ENCODE assay signal across 8 cellular contexts in the genomic region with DNA sequence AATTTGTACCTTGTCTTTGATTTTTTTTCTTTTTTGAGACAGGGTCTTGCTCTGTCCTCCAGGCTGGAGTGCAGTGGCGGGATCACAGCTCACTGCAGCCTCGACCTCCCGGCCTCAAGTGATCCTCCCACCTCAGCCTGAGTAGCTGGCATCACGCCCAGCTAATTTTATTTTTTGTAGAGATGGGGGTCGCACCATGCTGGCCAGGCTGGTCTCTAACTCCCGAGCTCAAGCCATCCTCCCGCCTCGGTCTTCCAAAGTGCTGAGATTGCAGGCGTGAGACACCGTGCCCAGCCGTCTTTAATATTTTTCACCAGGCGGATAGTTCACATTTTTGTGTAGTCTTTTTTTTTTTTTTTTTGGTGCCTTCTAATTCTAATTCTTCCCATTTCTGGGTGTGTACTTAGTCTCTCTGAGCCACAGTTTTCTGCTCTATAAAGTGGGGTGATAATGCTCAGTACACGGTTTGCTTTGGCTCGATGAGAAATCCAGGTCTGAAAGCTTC. TPM values are rescaled to one million over a fixed set of nuclear protein-coding genes. Genes with fewer than 3 reads are reported as not detected.
DNase-seq lines count a peak whose midpoint lies in the region; ATAC-seq, FAIRE-seq and TF ChIP-seq lines count a peak whose summit lies in the region.

No MANE protein-coding gene starts in this region.

- peaks cover 15% of the 10 kb centered on the region; the same call in 1 of the 2 replicates for H3K9me3 ChIP-seq in SK-N-SH
- peaks cover 0 to 11% of the 10 kb centered on the region in 2 donors for H3K9me3 ChIP-seq in kidney (ENCODE audit: control insufficient read depth in 1 of 2, low read length in 2 of 2)
- H3K9me3 ChIP-seq in stomach smooth muscle (ENCODE audit: control insufficient read depth in 2 of 2, low read length in 2 of 2), result peaks cover 0 to 2% of the 10 kb centered on the region in 2 donors

- POLR2A ChIA-PET in SK-N-SH (lab: Yijun Ruan, JAX), result interaction anchor here (0.8 to 1.3 kb wide), 3 partner anchors 16 to 455 kb away, joined by 4 to 5 read pairs (median 5); a partner anchor contains a TSS

- intact Hi-C loops in kidney (cut with DNase I), result no loop called here

- H3K9me3 Mint-ChIP-seq in activated T-helper 17 cell treated with anti-CD3 and anti-CD28 coated beads, Interleukin-2, amount 50 U/mL, for 72 hours, result peaks cover 7% of the 10 kb centered on the region

- ATAC-seq in SK-N-SH treated with all-trans-retinoic acid at 6 μM for 48 hours (no peak), GM21717 (IDR thresholded peaks at IDR 0.05; ENCODE audit: unreplicated experiment) (no peak), GM19395 (IDR thresholded peaks at IDR 0.05; ENCODE audit: unreplicated experiment) (no peak)
- no peak for ATAC-seq in activated T-helper 17 cell treated with anti-CD3 and anti-CD28 coated beads, Interleukin-2, amount 50 U/mL, for 72 hours (replicated peaks)

- H3K4me3 ChIP-seq in SK-N-SH (ENCODE audit: low read depth in 2 of 2, low read length in 1 of 2) (peak overlapping the region; percentile 76 to 96), kidney (ENCODE audit: low read length in 2 of 2) (peak overlapping the region; percentile 76 to 78), stomach smooth muscle (ENCODE audit: low read length in 2 of 2) (peak overlapping the region; percentile 92)

- peak overlapping the region; percentile 93 for H3K4me2 ChIP-seq in SK-N-SH

- no peak for TF ChIP-seq RAD21 in SK-N-SH (IDR thresholded peaks at IDR 0.05; ENCODE audit: low read length)

- peak overlapping the region in 1 of 2 experiments; percentile 65; a peak in 2 of 4 replicates for H3K27ac ChIP-seq in SK-N-SH (ENCODE audit: low read depth in 2 of 2, low read length in 1 of 2)
- H3K27ac ChIP-seq in kidney (ENCODE audit: low read depth in 2 of 2, low read length in 2 of 2), result peak overlapping the region; percentile 55 to 80
- H3K27ac ChIP-seq in stomach smooth muscle (ENCODE audit: low read length), result peak overlapping the region; percentile 53

- H4K20me1 ChIP-seq in SK-N-SH (ENCODE audit: insufficient read depth), result peaks cover 5% of the 10 kb centered on the region; the same call in 1 of the 2 replicates

- H3K27me3 Mint-ChIP-seq in activated T-helper 17 cell treated with anti-CD3 and anti-CD28 coated beads, Interleukin-2, amount 50 U/mL, for 72 hours, result no peaks in the 10 kb centered on the region

- peaks cover 50% of the 10 kb centered on the region for H3K4me1 Mint-ChIP-seq in activated T-helper 17 cell treated with anti-CD3 and anti-CD28 coated beads, Interleukin-2, amount 50 U/mL, for 72 hours

- peaks cover 56% of the 10 kb centered on the region for H3K36me3 Mint-ChIP-seq in activated T-helper 17 cell treated with anti-CD3 and anti-CD28 coated beads, Interleukin-2, amount 50 U/mL, for 72 hours (ENCODE audit: low read depth)

- peaks cover 9 to 11% of the 10 kb centered on the region in 2 experiments; a peak in 3 of 4 replicates for H3K4me1 ChIP-seq in SK-N-SH (ENCODE audit: control insufficient read depth in 1 of 2, insufficient read depth in 2 of 2, low read depth in 1 of 2, low read length in 1 of 2)
- H3K4me1 ChIP-seq in kidney (ENCODE audit: control insufficient read depth in 1 of 2, insufficient read depth in 1 of 2, low read depth in 1 of 2, low read length in 2 of 2), result peaks cover 10 to 11% of the 10 kb centered on the region in 2 donors
- peaks cover 25% of the 10 kb centered on the region for H3K4me1 ChIP-seq in stomach smooth muscle (ENCODE audit: control insufficient read depth, insufficient read depth, low read length)

- CTCF ChIA-PET in SK-N-SH (lab: Yijun Ruan, JAX), result interaction anchor here (0.9 to 1.5 kb wide), 4 partner anchors 11 to 491 kb away, joined by 3 to 4 read pairs (median 3); no protein-coding TSS in a partner anchor

- no peaks in the 10 kb centered on the region for H3K9me2 ChIP-seq in SK-N-SH

- peaks cover 43% of the 10 kb centered on the region for H3K79me2 ChIP-seq in SK-N-SH (ENCODE audit: insufficient read depth)

- H3F3A ChIP-seq in SK-N-SH (replicated peaks; ENCODE audit: insufficient read depth), result peaks cover 4% of the 10 kb centered on the region

- H3K27ac Mint-ChIP-seq in activated T-helper 17 cell treated with anti-CD3 and anti-CD28 coated beads, Interleukin-2, amount 50 U/mL, for 72 hours, result peak overlapping the region; percentile 95

- DNase-seq in SK-N-SH, result no peak
- DNase-seq in kidney, result no peak
- DNase-seq in NCI-H2107 (lab: John Stamatoyannopoulos, UW), result no peak

- FAIRE-seq in kidney (lab: Jason Lieb, UNC), result no peak

- TF ChIP-seq CTCF in SK-N-SH (IDR thresholded peaks at IDR 0.05) (no peak), kidney (IDR thresholded peaks at IDR 0.05; ENCODE audit: borderline replicate concordance, extremely low read depth, insufficient read depth) (no peak)

- WGBS in SK-N-SH (ENCODE audit: low lambda C conversion rate), result 28% methylated on average over 14 of the region's 14 CpGs

- no peak for TF ChIP-seq EP300 in SK-N-SH (IDR thresholded peaks at IDR 0.05; ENCODE audit: borderline replicate concordance in 1 of 2, low read depth in 1 of 2, low read length in 1 of 2)

- peak overlapping the region; percentile 100 for H2AFZ ChIP-seq in SK-N-SH (ENCODE audit: low read depth)

- H3K36me3 ChIP-seq in SK-N-SH (replicated peaks in 1 of 2; ENCODE audit: control insufficient read depth in 1 of 2, insufficient read depth in 2 of 2, low read length in 1 of 2) (peaks cover 2 to 34% of the 10 kb centered on the region in 2 experiments), kidney (ENCODE audit: control insufficient read depth in 1 of 2, insufficient read depth in 2 of 2, low read length in 2 of 2) (peaks cover 2 to 5% of the 10 kb centered on the region in 2 donors), stomach smooth muscle (ENCODE audit: control insufficient read depth in 2 of 2, insufficient read depth in 2 of 2, low read length in 2 of 2) (no peaks in the 10 kb centered on the region)

- H3K27me3 ChIP-seq in SK-N-SH (ENCODE audit: insufficient read depth), result no peaks in the 10 kb centered on the region
- no peaks in the 10 kb centered on the region for H3K27me3 ChIP-seq in stomach smooth muscle (ENCODE audit: control insufficient read depth in 1 of 2, insufficient read depth in 2 of 2, low read length in 2 of 2)

- H3K9ac ChIP-seq in SK-N-SH, result no peak overlapping the region
- peak overlapping the region in 1 of 2 donors; percentile 37 for H3K9ac ChIP-seq in kidney (ENCODE audit: low read length in 2 of 2)
- peak overlapping the region; percentile 20 to 36 for H3K9ac ChIP-seq in stomach smooth muscle (ENCODE audit: low read length in 2 of 2)

- peak overlapping the region; percentile 94 for H3K4me3 Mint-ChIP-seq in activated T-helper 17 cell treated with anti-CD3 and anti-CD28 coated beads, Interleukin-2, amount 50 U/mL, for 72 hours

TF ChIP-seq in SK-N-SH, 30 proteins besides CTCF, POLR2A, EP300 and RAD21 (continues in another document):
- TF ChIP-seq, protein P1, sequence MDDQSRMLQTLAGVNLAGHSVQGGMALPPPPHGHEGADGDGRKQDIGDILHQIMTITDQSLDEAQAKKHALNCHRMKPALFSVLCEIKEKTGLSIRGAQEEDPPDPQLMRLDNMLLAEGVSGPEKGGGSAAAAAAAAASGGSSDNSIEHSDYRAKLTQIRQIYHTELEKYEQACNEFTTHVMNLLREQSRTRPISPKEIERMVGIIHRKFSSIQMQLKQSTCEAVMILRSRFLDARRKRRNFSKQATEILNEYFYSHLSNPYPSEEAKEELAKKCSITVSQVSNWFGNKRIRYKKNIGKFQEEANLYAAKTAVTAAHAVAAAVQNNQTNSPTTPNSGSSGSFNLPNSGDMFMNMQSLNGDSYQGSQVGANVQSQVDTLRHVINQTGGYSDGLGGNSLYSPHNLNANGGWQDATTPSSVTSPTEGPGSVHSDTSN (IDR thresholded peaks at IDR 0.05), result no peak
- TF ChIP-seq, protein P2, sequence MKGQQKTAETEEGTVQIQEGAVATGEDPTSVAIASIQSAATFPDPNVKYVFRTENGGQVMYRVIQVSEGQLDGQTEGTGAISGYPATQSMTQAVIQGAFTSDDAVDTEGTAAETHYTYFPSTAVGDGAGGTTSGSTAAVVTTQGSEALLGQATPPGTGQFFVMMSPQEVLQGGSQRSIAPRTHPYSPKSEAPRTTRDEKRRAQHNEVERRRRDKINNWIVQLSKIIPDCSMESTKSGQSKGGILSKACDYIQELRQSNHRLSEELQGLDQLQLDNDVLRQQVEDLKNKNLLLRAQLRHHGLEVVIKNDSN (IDR thresholded peaks at IDR 0.05; ENCODE audit: borderline replicate concordance, low read depth), result no peak
- no peak for TF ChIP-seq MXI1 (IDR thresholded peaks at IDR 0.05; ENCODE audit: low read depth, low read length)

TF ChIP-seq in SK-N-SH treated with all-trans-retinoic acid at 6 μM for 48 hours, 23 proteins besides CTCF, POLR2A, EP300 and RAD21 (continues in another document):
- TF ChIP-seq OSR1 (CRISPR knock-in tag; IDR thresholded peaks at IDR 0.05) (no peak), CSDC2 (CRISPR knock-in tag; IDR thresholded peaks at IDR 0.05) (no peak), TOX (CRISPR knock-in tag; IDR thresholded peaks at IDR 0.05; ENCODE audit: borderline replicate concordance) (no peak)
- TF ChIP-seq, protein P3, sequence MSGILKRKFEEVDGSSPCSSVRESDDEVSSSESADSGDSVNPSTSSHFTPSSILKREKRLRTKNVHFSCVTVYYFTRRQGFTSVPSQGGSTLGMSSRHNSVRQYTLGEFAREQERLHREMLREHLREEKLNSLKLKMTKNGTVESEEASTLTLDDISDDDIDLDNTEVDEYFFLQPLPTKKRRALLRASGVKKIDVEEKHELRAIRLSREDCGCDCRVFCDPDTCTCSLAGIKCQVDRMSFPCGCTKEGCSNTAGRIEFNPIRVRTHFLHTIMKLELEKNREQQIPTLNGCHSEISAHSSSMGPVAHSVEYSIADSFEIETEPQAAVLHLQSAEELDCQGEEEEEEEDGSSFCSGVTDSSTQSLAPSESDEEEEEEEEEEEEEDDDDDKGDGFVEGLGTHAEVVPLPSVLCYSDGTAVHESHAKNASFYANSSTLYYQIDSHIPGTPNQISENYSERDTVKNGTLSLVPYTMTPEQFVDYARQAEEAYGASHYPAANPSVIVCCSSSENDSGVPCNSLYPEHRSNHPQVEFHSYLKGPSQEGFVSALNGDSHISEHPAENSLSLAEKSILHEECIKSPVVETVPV (CRISPR knock-in tag; IDR thresholded peaks at IDR 0.05), result no peak

RNA-seq across cellular contexts. Expression of a gene that starts 0.5 kb away (rescaled TPM):
- polyA plus RNA-seq in SK-N-SH (2012; rRNA removed), result 14.7 and 17.8 TPM in 2 replicates
- 12.8 and 15.2 TPM in 2 replicates for polyA plus RNA-seq in SK-N-SH (2012; cell fraction: cytosol; rRNA removed)
- polyA plus RNA-seq in SK-N-SH (2012; cell fraction: nucleus; rRNA removed), result 18.3 and 22.1 TPM in 2 replicates
- 10 to 100 TPM; 56.7 to 71.7 TPM for total RNA-seq in activated T-helper 17 cell treated with anti-CD3 and anti-CD28 coated beads, Interleukin-2, amount 50 U/mL, for 72 hours
- 31.8 TPM for total RNA-seq in kidney
- 15.5 TPM for polyA plus RNA-seq in kidney (ENCODE audit: insufficient read depth, low read depth, low replicate concordance)

RNA-seq across cellular contexts. Expression of a gene that starts 45.0 kb away (rescaled TPM):
- not detected in 2 replicates for polyA plus RNA-seq in SK-N-SH (2012; rRNA removed)
- not detected in 2 replicates for polyA plus RNA-seq in SK-N-SH (2012; cell fraction: cytosol; rRNA removed)
- 0.29 and 0.31 TPM in 2 replicates for polyA plus RNA-seq in SK-N-SH (2012; cell fraction: nucleus; rRNA removed)
- under 1 TPM; 0.34 to 0.58 TPM for total RNA-seq in activated T-helper 17 cell treated with anti-CD3 and anti-CD28 coated beads, Interleukin-2, amount 50 U/mL, for 72 hours
- 1.2 TPM for total RNA-seq in kidney
- 0.73 TPM for polyA plus RNA-seq in kidney (ENCODE audit: insufficient read depth, low read depth, low replicate concordance)
